Comparison of ENCODE assay signal across 23 cellular contexts in the genomic region with DNA sequence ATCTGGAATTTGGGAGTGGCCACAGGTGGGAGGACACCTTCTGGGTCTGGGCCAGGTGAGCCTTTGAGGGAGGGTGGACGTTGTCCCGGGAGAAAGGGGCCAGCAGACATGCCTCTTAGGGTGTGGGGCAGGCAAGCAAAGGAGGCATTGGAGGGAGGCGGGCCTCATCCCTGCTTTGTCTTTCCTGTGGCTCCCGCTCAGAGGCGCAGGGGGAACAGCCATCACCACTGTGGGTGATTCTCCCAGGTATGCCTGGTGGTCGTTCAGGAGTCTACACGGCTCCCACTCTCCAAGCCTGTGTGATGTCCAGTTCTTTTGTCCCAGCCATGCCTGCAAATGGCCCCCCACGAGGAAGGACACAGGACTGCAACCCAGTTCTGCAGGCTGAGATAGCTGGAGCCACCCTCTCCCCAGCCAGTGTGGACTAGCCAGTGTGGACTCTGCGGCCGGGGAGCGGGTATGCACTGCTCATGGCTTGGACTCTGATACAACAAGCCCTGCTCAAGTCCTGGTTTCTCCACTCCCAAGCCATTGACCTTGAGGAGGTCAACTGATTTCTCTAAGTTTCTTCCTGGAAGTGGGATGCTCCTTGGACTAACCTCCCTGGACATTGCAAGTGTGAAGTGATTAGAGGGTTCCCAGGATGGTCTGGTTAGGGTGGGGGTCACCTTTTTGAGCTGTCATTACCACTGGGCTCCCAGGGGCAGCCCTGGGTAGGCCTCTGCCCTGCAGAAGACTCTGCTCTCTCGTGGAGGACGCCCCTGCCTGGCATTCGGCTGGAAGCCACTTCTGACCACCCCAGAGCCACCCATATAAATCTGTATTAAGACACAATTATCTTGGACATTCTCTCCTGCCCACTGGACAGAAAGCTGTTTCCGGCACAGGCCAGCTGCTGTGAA.
"Had no signal": no experiment of that assay in that cellular context is flagged by ENCODE, and none has a peak within 500 bp of the region (broad histone marks: within the 10 kb centered on the region; RNA-seq: fewer than 3 reads in every experiment).

No MANE protein-coding gene starts in this region.

- H3K27me3 ChIP-seq: neural progenitor cell, ovary, right lobe of liver, suprapubic skin, tibial artery, uterus had no signal

- ATAC-seq: left lobe of liver; right lobe of liver; stimulated activated effector memory CD8-positive, alpha-beta T cell treated with anti-CD3 and anti-CD28 coated beads, Interleukin-12 subunit alpha, Interleukin-12 subunit beta, amount 100 ng/mL, for 72 hours had no signal

- H3K9me3 ChIP-seq: ovary, uterus had no signal

- H2AFZ ChIP-seq: neural progenitor cell had no signal

- H3K4me2 ChIP-seq: neural progenitor cell had no signal

- H3K4me1 ChIP-seq: neural progenitor cell, right lobe of liver, suprapubic skin, tibial artery, uterus had no signal

- DNase-seq: head of caudate nucleus; hypothalamus; immature natural killer cell; mesendoderm; naive B cell; natural killer cell; nephron progenitor cell; ovary; stimulated activated CD4-positive, alpha-beta T cell treated with anti-CD3 and anti-CD28 coated beads, Interleukin-12 subunit alpha, Interleukin-12 subunit beta, amount 100 ng/mL, for 4 hours; stimulated activated CD4-positive, alpha-beta T cell treated with anti-CD3 and anti-CD28 coated beads, Interleukin-15, amount 100 ng/mL, for 24 hours; stimulated activated CD4-positive, alpha-beta T cell treated with anti-CD3 and anti-CD28 coated beads, Interleukin-4, amount 100 ng/mL, for 24 hours; stimulated activated naive CD4-positive, alpha-beta T cell; tibial artery; trophoblast cell; uterus had no signal

- H3K4me3 ChIP-seq: lung, neural progenitor cell, ovary, right lobe of liver, skin epidermis, suprapubic skin, thoracic aorta, tibial artery, uterus had no signal

- H3K36me3 ChIP-seq: neural progenitor cell, ovary, right lobe of liver, suprapubic skin, thoracic aorta, tibial artery, uterus had no signal

- H3K9ac ChIP-seq: neural progenitor cell had no signal

- H3K27ac ChIP-seq: neural progenitor cell, ovary, right lobe of liver, skin epidermis, suprapubic skin, thoracic aorta, tibial artery, uterus had no signal
